Comparison of ENCODE assay signal across 11 cellular contexts in genomic region chr9:33868430-33869000, GRCh38. TPM values are rescaled to one million over a fixed set of nuclear protein-coding genes. Genes with fewer than 3 reads are reported as not detected.
DNase-seq lines count a peak whose midpoint lies in the region; ATAC-seq, FAIRE-seq and TF ChIP-seq lines count a peak whose summit lies in the region.
"Had no signal": no experiment of that assay in that cellular context is flagged by ENCODE, and none has a peak within 500 bp of the region (broad histone marks: within the 10 kb centered on the region; RNA-seq: fewer than 3 reads in every experiment).

No MANE protein-coding gene starts in this region.

- TF ChIP-seq CTCF in coronary artery (IDR thresholded peaks at IDR 0.05) (no peak), right lobe of liver (IDR thresholded peaks at IDR 0.05) (no peak), tibial nerve (IDR thresholded peaks at IDR 0.05) (no peak)

- no peaks in the 10 kb centered on the region for H3K36me3 ChIP-seq in right lobe of liver
- peaks cover 0 to 5% (median 0%) of the 10 kb centered on the region in 3 donors for H3K36me3 ChIP-seq in tibial nerve

- H3K36me3 Mint-ChIP-seq in effector memory CD8-positive, alpha-beta T cell (ENCODE audit: insufficient read depth) = peaks cover 21% of the 10 kb centered on the region

- peaks cover 20 to 25% of the 10 kb centered on the region in 2 donors for H3K4me1 Mint-ChIP-seq in effector memory CD8-positive, alpha-beta T cell (ENCODE audit: low read depth in 2 of 2)

- no peak overlapping the region for H3K4me3 Mint-ChIP-seq in effector memory CD8-positive, alpha-beta T cell
- H3K4me3 Mint-ChIP-seq: activated naive CD8-positive, alpha-beta T cell treated with anti-CD3 and anti-CD28 coated beads, Interleukin-2, amount 50 U/mL, for 24 hours had no signal

- H3K27ac Mint-ChIP-seq in effector memory CD8-positive, alpha-beta T cell = no peak overlapping the region

- ATAC-seq in right lobe of liver = peak; percentile 73 to 84 (median 82)
- ATAC-seq in effector memory CD8-positive, alpha-beta T cell (replicated peaks) = no peak
- no peak for ATAC-seq in HG02759 (IDR thresholded peaks at IDR 0.05; ENCODE audit: unreplicated experiment)
- ATAC-seq: activated CD4-positive, CD25-positive, alpha-beta regulatory T cell treated with anti-CD3 and anti-CD28 coated beads, Interleukin-2, amount 50 U/mL, for 24 hours; activated naive CD8-positive, alpha-beta T cell treated with anti-CD3 and anti-CD28 coated beads, Interleukin-2, amount 50 U/mL, for 24 hours had no signal

- peaks cover 0 to 28% (median 10%) of the 10 kb centered on the region in 4 donors for H3K4me1 ChIP-seq in right lobe of liver
- H3K4me1 ChIP-seq in tibial nerve = peaks cover 0 to 44% (median 11%) of the 10 kb centered on the region in 4 donors

- TF ChIP-seq POLR2A in right lobe of liver (IDR thresholded peaks at IDR 0.05) (no peak), tibial nerve (IDR thresholded peaks at IDR 0.05) (no peak)

- DNase-seq in NCI-H1694 (lab: John Stamatoyannopoulos, UW) = peak; percentile 50
- DNase-seq in coronary artery (ENCODE audit: low spot score) = no peak
- peak in 1 of 3 donors; percentile 61 for DNase-seq in right lobe of liver
- DNase-seq in tibial nerve (ENCODE audit: low spot score in 2 of 2) = peak in 1 of 2 donors; percentile 45
- no peak for DNase-seq in RCC 7860 (ENCODE audit: low spot score)
- DNase-seq in effector memory CD8-positive, alpha-beta T cell = no peak
- no peak for DNase-seq in NCI-H748 treated with DMSO at 0.1 percent for 48 hours (lab: John Stamatoyannopoulos, UW)
- DNase-seq: activated naive CD8-positive, alpha-beta T cell treated with anti-CD3 and anti-CD28 coated beads, Interleukin-2, amount 50 U/mL, for 24 hours; KBM-7 had no signal

- no peaks in the 10 kb centered on the region for H3K9me3 Mint-ChIP-seq in effector memory CD8-positive, alpha-beta T cell
- H3K9me3 Mint-ChIP-seq: activated naive CD8-positive, alpha-beta T cell treated with anti-CD3 and anti-CD28 coated beads, Interleukin-2, amount 50 U/mL, for 24 hours had no signal

- intact Hi-C loops in right lobe of liver (cut with DNase I) = no loop called here

- no peaks in the 10 kb centered on the region for H3K27me3 Mint-ChIP-seq in effector memory CD8-positive, alpha-beta T cell
- H3K27me3 Mint-ChIP-seq: activated naive CD8-positive, alpha-beta T cell treated with anti-CD3 and anti-CD28 coated beads, Interleukin-2, amount 50 U/mL, for 24 hours had no signal

- WGBS in right lobe of liver (ENCODE audit: insufficient coverage, low coverage, low lambda C conversion rate, missing lambda C conversion rate) = 31% methylated on average over 3 of the region's 3 CpGs
- 27 to 29% methylated on average over 3 of the region's 3 CpGs for WGBS in tibial nerve, 2 donors

- H3K27me3 ChIP-seq in right lobe of liver (no peaks in the 10 kb centered on the region), tibial nerve (no peaks in the 10 kb centered on the region)

- FAIRE-seq in RCC 7860 (lab: Jason Lieb, UNC) = no peak

- H3K9me3 ChIP-seq in right lobe of liver (no peaks in the 10 kb centered on the region), tibial nerve (no peaks in the 10 kb centered on the region)

- TF ChIP-seq EP300 in tibial nerve (IDR thresholded peaks at IDR 0.05) = no peak

- H3K27ac ChIP-seq in coronary artery = peak overlapping the region in 1 of 2 donors; percentile 68
- peak overlapping the region in 1 of 3 donors; percentile 31 for H3K27ac ChIP-seq in right lobe of liver
- peak overlapping the region in 3 of 4 donors; percentile 54 to 76 (median 74) for H3K27ac ChIP-seq in tibial nerve

- H3K4me3 ChIP-seq in coronary artery = peak overlapping the region; percentile 15
- no peak overlapping the region for H3K4me3 ChIP-seq in right lobe of liver
- H3K4me3 ChIP-seq in tibial nerve = peak overlapping the region in 1 of 4 donors; percentile 0

RNA-seq across cellular contexts. Expression of gene UBE2R2, which starts 51.6 kb away (rescaled TPM):
- 10 to 100 TPM; 21.1 to 27.4 (median 21.8) TPM for total RNA-seq in right lobe of liver
- total RNA-seq in tibial nerve = 10 to 100 TPM; 23.2 to 28.4 (median 25.9) TPM

Comparison
In these comparisons a context has a peak if more than half of its experiments do, and no peak if none do; other contexts are left out.
1. ATAC-seq: peak in right lobe of liver (4 of 4); none in effector memory CD8-positive, alpha-beta T cell (single experiment) and HG02759 (single experiment).